Comparison of ENCODE assay signal across 20 cellular contexts in the genomic region with DNA sequence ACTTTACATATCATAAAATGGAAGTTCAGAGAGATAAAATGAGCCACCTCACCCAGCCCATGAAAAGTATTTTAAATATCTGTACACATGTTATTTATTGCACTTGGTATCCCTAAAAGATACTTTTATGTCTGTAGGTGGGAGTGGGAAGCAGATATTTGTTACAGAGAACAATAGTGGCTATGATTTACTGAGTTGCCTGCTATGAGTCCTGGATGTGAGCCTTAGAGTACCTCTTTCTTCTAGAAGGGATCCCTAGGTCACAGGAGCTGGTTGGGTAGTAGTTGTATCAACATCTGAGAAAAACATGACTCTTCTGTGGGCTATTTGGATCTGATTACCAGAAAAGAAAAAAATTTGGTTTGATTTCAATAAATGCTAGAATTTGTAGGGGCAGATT. TPM values are rescaled to one million over a fixed set of nuclear protein-coding genes. Genes with fewer than 3 reads are reported as not detected.
DNase-seq lines count a peak whose midpoint lies in the region; ATAC-seq and TF ChIP-seq lines count a peak whose summit lies in the region.
"Had no signal": no experiment of that assay in that cellular context is flagged by ENCODE, and none has a peak within 500 bp of the region (broad histone marks: within the 10 kb centered on the region; RNA-seq: fewer than 3 reads in every experiment).

No MANE protein-coding gene starts in this region.

- no peak overlapping the region for H3K4me3 Mint-ChIP-seq in activated T-helper 17 cell treated with anti-CD3 and anti-CD28 coated beads, Interleukin-2, amount 50 U/mL, for 72 hours
- H3K4me3 Mint-ChIP-seq in type B pancreatic cell = peak overlapping the region; percentile 2
- H3K4me3 Mint-ChIP-seq: H9 had no signal

- no peaks in the 10 kb centered on the region for H3K9me3 ChIP-seq in Loucy (ENCODE audit: insufficient read depth, low read depth, low read length)
- no peaks in the 10 kb centered on the region for H3K9me3 ChIP-seq in mesodermal cell (ENCODE audit: control insufficient read depth, low read length)

- H3F3A ChIP-seq in Loucy (ENCODE audit: low read depth) = no peaks in the 10 kb centered on the region

- H3K9me3 Mint-ChIP-seq in activated T-helper 17 cell treated with anti-CD3 and anti-CD28 coated beads, Interleukin-2, amount 50 U/mL, for 72 hours = no peaks in the 10 kb centered on the region
- no peaks in the 10 kb centered on the region for H3K9me3 Mint-ChIP-seq in type B pancreatic cell
- H3K9me3 Mint-ChIP-seq: H9 had no signal

- H3K36me3 Mint-ChIP-seq in activated T-helper 17 cell treated with anti-CD3 and anti-CD28 coated beads, Interleukin-2, amount 50 U/mL, for 72 hours (ENCODE audit: low read depth) = no peaks in the 10 kb centered on the region
- H3K36me3 Mint-ChIP-seq in type B pancreatic cell = no peaks in the 10 kb centered on the region

- H3K27ac Mint-ChIP-seq in activated T-helper 17 cell treated with anti-CD3 and anti-CD28 coated beads, Interleukin-2, amount 50 U/mL, for 72 hours = peak overlapping the region; percentile 20
- peak overlapping the region; percentile 54 for H3K27ac Mint-ChIP-seq in type B pancreatic cell
- H3K27ac Mint-ChIP-seq: H9 had no signal

- H3K9ac ChIP-seq in Loucy (ENCODE audit: low read depth, low read length, poor library complexity, severe bottlenecking) = no peak overlapping the region
- H3K9ac ChIP-seq: KMS-11 had no signal

- H3K4me2 ChIP-seq in Loucy (ENCODE audit: low read depth, low read length, poor library complexity, severe bottlenecking) = no peak overlapping the region
- H3K4me2 ChIP-seq: KMS-11 had no signal

- H3K79me2 ChIP-seq in Loucy (ENCODE audit: insufficient read depth, low read length) = no peaks in the 10 kb centered on the region

- H3K36me3 ChIP-seq in Loucy (ENCODE audit: insufficient read depth, low read length) (no peaks in the 10 kb centered on the region), mesodermal cell (ENCODE audit: control insufficient read depth, insufficient read depth, low read length) (no peaks in the 10 kb centered on the region)

- H3K4me1 ChIP-seq in Loucy (ENCODE audit: insufficient read depth, low read length, poor library complexity, severe bottlenecking) = peaks cover 10% of the 10 kb centered on the region
- no peaks in the 10 kb centered on the region for H3K4me1 ChIP-seq in mesodermal cell (ENCODE audit: control insufficient read depth, insufficient read depth, low read length, poor library complexity, severe bottlenecking)

- H3K4me3 ChIP-seq in Loucy (ENCODE audit: low read length, poor library complexity, severe bottlenecking) (no peak overlapping the region), mesodermal cell (ENCODE audit: extremely low read depth, insufficient read depth, low read length, poor library complexity, severe bottlenecking) (no peak overlapping the region)

- no peaks in the 10 kb centered on the region for H3K4me1 Mint-ChIP-seq in activated T-helper 17 cell treated with anti-CD3 and anti-CD28 coated beads, Interleukin-2, amount 50 U/mL, for 72 hours
- H3K4me1 Mint-ChIP-seq in type B pancreatic cell (ENCODE audit: unreplicated experiment) = peaks cover 28% of the 10 kb centered on the region

- no peaks in the 10 kb centered on the region for H4K20me1 ChIP-seq in Loucy (ENCODE audit: insufficient read depth, low read length, poor library complexity, severe bottlenecking)

- no peaks in the 10 kb centered on the region for H3K9me2 ChIP-seq in Loucy (replicated peaks; ENCODE audit: low read depth, low read length)

- peak overlapping the region; percentile 24 for H3K27ac ChIP-seq in mesodermal cell (ENCODE audit: low read depth, low read length, severe bottlenecking)
- H3K27ac ChIP-seq: C4-2B, HL-60, KMS-11 had no signal

- DNase-seq in type B pancreatic cell (ENCODE audit: extremely low spot score, unreplicated experiment) (no peak), DMS114 treated with DMSO at 0.1 percent for 48 hours (lab: John Stamatoyannopoulos, UW; ENCODE audit: unreplicated experiment) (no peak)
- DNase-seq: AML-193, DND-41, H9, NCI-H1436, NCI-H2029, NCI-H2171 treated with DMSO at 0.1 percent for 48 hours, NCI-H446 treated with DMSO at 0.1 percent for 48 hours, NCI-H748 treated with DMSO at 0.1 percent for 48 hours, RPMI8226, SHP77 treated with DMSO at 0.1 percent for 48 hours had no signal

- peaks cover 8% of the 10 kb centered on the region for H3K27me3 Mint-ChIP-seq in activated T-helper 17 cell treated with anti-CD3 and anti-CD28 coated beads, Interleukin-2, amount 50 U/mL, for 72 hours
- H3K27me3 Mint-ChIP-seq in type B pancreatic cell = no peaks in the 10 kb centered on the region

- H2AFZ ChIP-seq in Loucy (ENCODE audit: low read length) = peak overlapping the region; percentile 24; the same call in 1 of the 2 replicates

- no peak for TF ChIP-seq CTCF in Loucy (conservative IDR thresholded peaks at IDR 0.05; ENCODE audit: low read length)
- TF ChIP-seq CTCF in type B pancreatic cell (conservative IDR thresholded peaks at IDR 0.05) = no peak

- H3K27me3 ChIP-seq in Loucy (ENCODE audit: insufficient read depth, low read length, poor library complexity, severe bottlenecking) = no peaks in the 10 kb centered on the region

- no peak for ATAC-seq in activated T-helper 17 cell treated with anti-CD3 and anti-CD28 coated beads, Interleukin-2, amount 50 U/mL, for 72 hours (replicated peaks)
- ATAC-seq in GM21619 (IDR thresholded peaks at IDR 0.05; ENCODE audit: unreplicated experiment) (no peak), HG03469 (IDR thresholded peaks at IDR 0.05; ENCODE audit: unreplicated experiment) (no peak)

RNA-seq across cellular contexts. Expression of gene EIF2S2, which starts 52.5 kb away (rescaled TPM):
- total RNA-seq in activated T-helper 17 cell treated with anti-CD3 and anti-CD28 coated beads, Interleukin-2, amount 50 U/mL, for 72 hours = 100 to 1,000 TPM in 1 of 2 donors, 10 to 100 TPM in 1; 64.0 to 107 TPM
- 160 TPM for polyA plus RNA-seq in mesodermal cell (2013, experiment 1 of 2)
- 181 TPM for polyA plus RNA-seq in mesodermal cell (2013, experiment 2 of 2)
- 87.1 and 87.8 TPM in 2 replicates for total RNA-seq in type B pancreatic cell (ENCODE audit: low replicate concordance)
